In genomic region chr22:28441720-28442263, GRCh38 we compare ENCODE assay signal across 8 cellular contexts.
DNase-seq lines count a peak whose midpoint lies in the region; ATAC-seq and TF ChIP-seq lines count a peak whose summit lies in the region.

No MANE protein-coding gene starts in this region.

- no peak overlapping the region for H3K27ac ChIP-seq in A673 (ENCODE audit: low read depth, low read length, poor library complexity, severe bottlenecking)
- H3K27ac ChIP-seq in IMR-90 (ENCODE audit: insufficient read depth, low read length): peak overlapping the region; percentile 75
- H3K27ac ChIP-seq in ectodermal cell (ENCODE audit: insufficient read depth, low read depth, low read length, poor library complexity, severe bottlenecking): no peak overlapping the region

- peak overlapping the region; percentile 49; the same call in 1 of the 3 replicates for H2BK15ac ChIP-seq in IMR-90 (ENCODE audit: low read depth, low read length)

- H3K36me3 ChIP-seq in A673 (ENCODE audit: insufficient read depth, low read length, poor library complexity, severe bottlenecking): no peaks in the 10 kb centered on the region
- H3K36me3 ChIP-seq in IMR-90 (ENCODE audit: control insufficient read depth, insufficient read depth, low read length): no peaks in the 10 kb centered on the region
- H3K36me3 ChIP-seq in ectodermal cell (ENCODE audit: control insufficient read depth, insufficient read depth, low read length): no peaks in the 10 kb centered on the region
- no peaks in the 10 kb centered on the region for H3K36me3 ChIP-seq in mucosa of stomach (ENCODE audit: control insufficient read depth, insufficient read depth, low read length)

- no peak for TF ChIP-seq CTCF in A673 (conservative IDR thresholded peaks at IDR 0.05; ENCODE audit: low read depth, low read length)
- TF ChIP-seq CTCF in IMR-90 (conservative IDR thresholded peaks at IDR 0.05; ENCODE audit: low read depth, low read length): no peak

- peak overlapping the region; percentile 73 for H3K56ac ChIP-seq in IMR-90 (ENCODE audit: extremely low read depth, insufficient read depth, low read length)

- H3K27me3 ChIP-seq in A673 (replicated peaks; ENCODE audit: insufficient read depth, low read depth, low read length, poor library complexity) (no peaks in the 10 kb centered on the region), IMR-90 (ENCODE audit: control insufficient read depth, insufficient read depth, low read length) (no peaks in the 10 kb centered on the region), ectodermal cell (ENCODE audit: control insufficient read depth, insufficient read depth, low read length, poor library complexity, severe bottlenecking) (no peaks in the 10 kb centered on the region), mucosa of stomach (ENCODE audit: control insufficient read depth, insufficient read depth, low read length) (no peaks in the 10 kb centered on the region)

- CTCF ChIA-PET in A673 (lab: Charles Lee) (no interaction called here), IMR-90 (lab: Yijun Ruan, JAX) (interaction anchor here (0.5 to 1.0 kb wide), 2 partner anchors 303 to 421 kb away, joined by 3 to 4 read pairs; no protein-coding TSS in a partner anchor)

- POLR2A ChIA-PET in A673 (lab: Charles Lee; ENCODE audit: low non-redundant PET) (no interaction called here), IMR-90 (lab: Charles Lee; ENCODE audit: unreplicated experiment) (interaction anchor here (0.6 kb wide), 1 partner anchor 48 kb away, joined by 19 read pairs; no protein-coding TSS in a partner anchor)

- peak overlapping the region; percentile 72 for H4K91ac ChIP-seq in IMR-90 (ENCODE audit: insufficient read depth, low read depth, low read length)

- H3K18ac ChIP-seq in IMR-90 (ENCODE audit: low read depth, low read length): peak overlapping the region; percentile 91

- BruUV-seq in A673 (replicated peaks; lab: Mats Ljungman, UMichigan) (no TSS peak), IMR-90 (replicated peaks; lab: Mats Ljungman, UMichigan) (no TSS peak)

- no peak for TF ChIP-seq POLR2A in IMR-90 (IDR thresholded peaks at IDR 0.05; ENCODE audit: low read depth, low read length)

- no peaks in the 10 kb centered on the region for H4K20me1 ChIP-seq in IMR-90 (ENCODE audit: insufficient read depth, low read length)

- DNase-seq in A673 (ENCODE audit: low spot score) (no peak), IMR-90 (no peak), NCI-H524 treated with DMSO at 0.1 percent for 48 hours (lab: John Stamatoyannopoulos, UW) (no peak)

- WGBS in IMR-90 (ENCODE audit: extremely low coverage in 2 of 2, insufficient read length in 1 of 2), 2 experiments: 18% methylated on average over 11 of the region's 16 CpGs; no CpG with 5 or more reads in 1 of the 2 experiments
- 30 to 31% methylated on average over 16 of the region's 16 CpGs for WGBS in ectodermal cell, 2 experiments

- H2BK120ac ChIP-seq in IMR-90 (ENCODE audit: low read depth, low read length): peak overlapping the region; percentile 93

- H3K23ac ChIP-seq in IMR-90 (ENCODE audit: low read depth, low read length): peak overlapping the region; percentile 61

- in situ Hi-C loops in IMR-90 (cut with MboI; ENCODE audit: low sequenced_read_pairs): loop anchor here (25.0 kb wide), 1 partner anchor 379 kb away; no protein-coding TSS in a partner anchor

- ATAC-seq in IMR-90 (ENCODE audit: low read depth) (peak; percentile 10), HG03045 (IDR thresholded peaks at IDR 0.05; ENCODE audit: unreplicated experiment) (no peak), esophagus mucosa (no peak), GM21515 (IDR thresholded peaks at IDR 0.05; ENCODE audit: unreplicated experiment) (no peak)

- H2AK5ac ChIP-seq in IMR-90 (ENCODE audit: low read depth, low read length): peak overlapping the region; percentile 81; the same call in 1 of the 2 replicates

- peaks cover 57% of the 10 kb centered on the region for H3K4me1 ChIP-seq in A673 (ENCODE audit: insufficient read depth, low read length, poor library complexity, severe bottlenecking)
- peaks cover 5% of the 10 kb centered on the region; the same call in 1 of the 2 replicates for H3K4me1 ChIP-seq in IMR-90 (ENCODE audit: control insufficient read depth, insufficient read depth, low read length)
- H3K4me1 ChIP-seq in ectodermal cell (ENCODE audit: control insufficient read depth, insufficient read depth, low read length): no peaks in the 10 kb centered on the region
- H3K4me1 ChIP-seq in mucosa of stomach (ENCODE audit: control insufficient read depth, insufficient read depth, low read length): no peaks in the 10 kb centered on the region

- H2AFZ ChIP-seq in IMR-90 (replicated peaks; ENCODE audit: low read length, poor library complexity): peak overlapping the region; percentile 90

- H3K9ac ChIP-seq in IMR-90 (ENCODE audit: low read depth, low read length) (peak overlapping the region; percentile 77), mucosa of stomach (ENCODE audit: low read length) (peak overlapping the region; percentile 85)

- peak overlapping the region; percentile 53 for H2BK5ac ChIP-seq in IMR-90 (ENCODE audit: low read depth, low read length, poor library complexity, severe bottlenecking)

- dilution Hi-C loops in IMR-90 (cut with HindIII; ENCODE audit: low sequenced_read_pairs, unreplicated experiment): no loop called here

- peak overlapping the region; percentile 92 for H3K14ac ChIP-seq in IMR-90 (replicated peaks; ENCODE audit: low read depth, low read length)

- peak overlapping the region; percentile 96 for H4K8ac ChIP-seq in IMR-90 (ENCODE audit: low read depth in 2 of 2, low read length in 2 of 2)

- H3K4me2 ChIP-seq in IMR-90 (ENCODE audit: low read depth, low read length): peak overlapping the region; percentile 82

- H2AK9ac ChIP-seq in IMR-90 (replicated peaks; ENCODE audit: low read depth, low read length, poor library complexity): no peak overlapping the region

- peak overlapping the region; percentile 84 for H4K5ac ChIP-seq in IMR-90 (ENCODE audit: low read depth, low read length)

- no peaks in the 10 kb centered on the region for H3K9me1 ChIP-seq in IMR-90 (ENCODE audit: insufficient read depth, low read length)

- intact Hi-C loops in A673 (cut with micrococcal nuclease; ENCODE audit: unreplicated experiment) (loop anchor here (2.0 to 5.0 kb wide), 2 partner anchors 151 to 391 kb away; no protein-coding TSS in a partner anchor), IMR-90 (cut with micrococcal nuclease) (loop anchor here (1.0 to 5.0 kb wide), 6 partner anchors 44 to 421 kb away; no protein-coding TSS in a partner anchor)

- H3K9me3 ChIP-seq in A673 (ENCODE audit: low read depth, low read length, poor library complexity, severe bottlenecking): no peaks in the 10 kb centered on the region
- H3K9me3 ChIP-seq in IMR-90 (ENCODE audit: control insufficient read depth, insufficient read depth, low read length): no peaks in the 10 kb centered on the region
- H3K9me3 ChIP-seq in ectodermal cell (ENCODE audit: control insufficient read depth, low read length): no peaks in the 10 kb centered on the region
- H3K9me3 ChIP-seq in mucosa of stomach (ENCODE audit: control insufficient read depth, low read length): no peaks in the 10 kb centered on the region

- peaks cover 21 to 25% of the 10 kb centered on the region in 2 experiments for H3K79me1 ChIP-seq in IMR-90 (ENCODE audit: low read depth in 1 of 2, low read length in 2 of 2)

- H3K4me3 ChIP-seq in A673 (ENCODE audit: low read depth, low read length, poor library complexity, severe bottlenecking) (peak overlapping the region; percentile 49), IMR-90 (ENCODE audit: insufficient read depth, low read depth, low read length) (peak overlapping the region; percentile 45), ectodermal cell (ENCODE audit: insufficient read depth, low read depth, low read length) (peak overlapping the region; percentile 47), mucosa of stomach (ENCODE audit: low read length) (peak overlapping the region; percentile 33)

- peak overlapping the region; percentile 76; the same call in 1 of the 2 replicates for H2BK20ac ChIP-seq in IMR-90 (ENCODE audit: low read depth, low read length)

- peak overlapping the region; percentile 91 for H3K4ac ChIP-seq in IMR-90 (ENCODE audit: low read depth, low read length)

- TF ChIP-seq RAD21 in IMR-90 (IDR thresholded peaks at IDR 0.05; ENCODE audit: low read length): no peak

TF ChIP-seq in IMR-90, 13 proteins besides CTCF, POLR2A, EP300 and RAD21:
- TF ChIP-seq BHLHE40 (IDR thresholded peaks at IDR 0.05; ENCODE audit: low read depth, low read length) (0 out of 2 replicates have a peak, but pooled peaks have one; percentile 19), ELK1 (IDR thresholded peaks at IDR 0.05; ENCODE audit: borderline replicate concordance, low read depth, low read length) (no peak)
